19 cellular contexts compared by ENCODE assay signal in the genomic region with DNA sequence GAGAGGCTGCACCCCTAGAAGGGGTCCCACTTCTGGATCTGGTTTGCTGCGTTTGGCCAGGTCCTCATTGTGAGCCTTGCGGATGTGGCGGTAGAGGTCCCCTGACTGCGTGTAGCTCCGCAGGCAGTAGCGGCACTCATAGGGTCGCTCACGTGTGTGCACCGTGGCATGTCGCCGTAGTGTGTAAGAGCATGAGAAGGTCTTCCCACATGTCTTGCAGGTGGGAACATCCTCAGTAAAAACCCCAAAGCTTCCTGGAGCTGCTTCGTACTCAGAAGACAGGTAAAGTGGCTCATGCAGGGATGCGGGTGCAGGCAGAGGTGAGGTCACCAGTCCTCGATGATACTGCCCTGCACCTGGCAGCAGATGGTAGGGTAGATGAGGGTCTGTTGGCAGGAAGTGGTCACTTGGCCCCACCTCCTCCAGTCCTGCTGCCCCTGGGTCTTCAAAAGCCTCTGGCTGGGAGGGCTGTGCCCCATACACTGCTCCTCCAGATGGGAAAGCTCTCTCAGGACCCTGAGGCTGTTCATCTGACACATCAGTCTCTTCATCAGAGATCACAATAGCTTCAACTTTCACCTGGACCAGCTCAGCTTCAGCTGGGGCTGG. TPM values are rescaled to one million over a fixed set of nuclear protein-coding genes. Genes with fewer than 3 reads are reported as not detected.
DNase-seq lines count a peak whose midpoint lies in the region; ATAC-seq and TF ChIP-seq lines count a peak whose summit lies in the region.
"Had no signal": no experiment of that assay in that cellular context is flagged by ENCODE, and none has a peak within 500 bp of the region (broad histone marks: within the 10 kb centered on the region; RNA-seq: fewer than 3 reads in every experiment).

No MANE protein-coding gene starts in this region.

- intact Hi-C loops in psoas muscle (cut with DNase I) (no loop called here), OCI-LY7 (cut with micrococcal nuclease; ENCODE audit: unreplicated experiment) (no loop called here)

- no peaks in the 10 kb centered on the region for H3K9me3 Mint-ChIP-seq in activated naive CD4-positive, alpha-beta T cell treated with anti-CD3 and anti-CD28 coated beads, Interleukin-2, amount 50 U/mL, for 24 hours
- H3K9me3 Mint-ChIP-seq in glutamatergic neuron (ENCODE audit: unreplicated experiment): peaks cover 13% of the 10 kb centered on the region
- H3K9me3 Mint-ChIP-seq: memory B cell had no signal

- H4K20me1 ChIP-seq in Loucy (ENCODE audit: insufficient read depth, low read length, poor library complexity, severe bottlenecking) (peaks cover 5% of the 10 kb centered on the region), OCI-LY7 (ENCODE audit: insufficient read depth, low read length) (no peaks in the 10 kb centered on the region)

- H3K4me3 ChIP-seq in Loucy (ENCODE audit: low read length, poor library complexity, severe bottlenecking) (no peak overlapping the region), psoas muscle (no peak overlapping the region), OCI-LY7 (ENCODE audit: low read depth, low read length, poor library complexity, severe bottlenecking) (no peak overlapping the region)
- H3K4me3 ChIP-seq: hepatocyte had no signal

- H3K9me3 ChIP-seq in Loucy (ENCODE audit: insufficient read depth, low read depth, low read length) (no peaks in the 10 kb centered on the region), psoas muscle (no peaks in the 10 kb centered on the region), OCI-LY7 (ENCODE audit: low read length) (no peaks in the 10 kb centered on the region)
- H3K9me3 ChIP-seq: Peyer's patch, SK-N-SH had no signal

- no peak for DNase-seq in activated naive CD4-positive, alpha-beta T cell treated with anti-CD3 and anti-CD28 coated beads, Interleukin-2, amount 50 U/mL, for 16 hours
- DNase-seq in glutamatergic neuron: no peak
- DNase-seq in psoas muscle: no peak
- no peak for DNase-seq in OCI-LY7 (ENCODE audit: low spot score)
- no peak for DNase-seq in HEK293T (ENCODE audit: extremely low spot score)
- DNase-seq in NCI-H2171 (lab: John Stamatoyannopoulos, UW): no peak
- DNase-seq: activated gamma-delta T cell treated with Interleukin-2 at 50 U/mL for 16 hours; NCI-H1417 treated with DMSO at 0.1 percent for 48 hours; NCI-H2171 treated with DMSO at 0.1 percent for 48 hours; NCI-H748 treated with DMSO at 0.1 percent for 48 hours; occipital lobe; Peyer's patch; SK-N-SH; stimulated activated CD4-positive, alpha-beta T cell treated with anti-CD3 and anti-CD28 coated beads, Interleukin-1b, Interleukin-23, amount 100 ng/mL, for 48 hours had no signal

- H3K36me3 Mint-ChIP-seq in activated naive CD4-positive, alpha-beta T cell treated with anti-CD3 and anti-CD28 coated beads, Interleukin-2, amount 50 U/mL, for 24 hours: peaks cover 5% of the 10 kb centered on the region
- no peaks in the 10 kb centered on the region for H3K36me3 Mint-ChIP-seq in glutamatergic neuron (ENCODE audit: unreplicated experiment)

- H3K4me2 ChIP-seq in Loucy (ENCODE audit: low read depth, low read length, poor library complexity, severe bottlenecking): peak overlapping the region; percentile 84
- H3K4me2 ChIP-seq in OCI-LY7 (ENCODE audit: low read length): no peak overlapping the region

- H3K4me3 Mint-ChIP-seq in activated naive CD4-positive, alpha-beta T cell treated with anti-CD3 and anti-CD28 coated beads, Interleukin-2, amount 50 U/mL, for 24 hours: no peak overlapping the region
- H3K4me3 Mint-ChIP-seq in glutamatergic neuron (ENCODE audit: unreplicated experiment): peak overlapping the region; percentile 93

- CTCF ChIA-PET in OCI-LY7 (lab: Charles Lee; ENCODE audit: unreplicated experiment) (no interaction called here), HEK293T (lab: Yijun Ruan, JAX) (no interaction called here)

- 95 to 99% (median 96%) methylated on average over 14 of the region's 14 CpGs for WGBS in psoas muscle, 3 donors

- peaks cover 34% of the 10 kb centered on the region for H3K4me1 Mint-ChIP-seq in activated naive CD4-positive, alpha-beta T cell treated with anti-CD3 and anti-CD28 coated beads, Interleukin-2, amount 50 U/mL, for 24 hours
- H3K4me1 Mint-ChIP-seq in glutamatergic neuron (ENCODE audit: low read depth, unreplicated experiment): peaks cover 5% of the 10 kb centered on the region

- no TSS peak for BruUV-seq in OCI-LY7 (replicated peaks; lab: Mats Ljungman, UMichigan)

- H3K9ac ChIP-seq in Loucy (ENCODE audit: low read depth, low read length, poor library complexity, severe bottlenecking): peak overlapping the region; percentile 72
- H3K9ac ChIP-seq: SK-N-SH had no signal

- no peak for ATAC-seq in psoas muscle
- ATAC-seq: sciatic nerve had no signal

- TF ChIP-seq CTCF in Loucy (conservative IDR thresholded peaks at IDR 0.05; ENCODE audit: low read length) (no peak), glutamatergic neuron (IDR thresholded peaks at IDR 0.05; ENCODE audit: partially characterized antibody, unreplicated experiment) (no peak), psoas muscle (IDR thresholded peaks at IDR 0.05) (no peak), OCI-LY7 (conservative IDR thresholded peaks at IDR 0.05; ENCODE audit: low read length) (no peak)

- H3K27ac ChIP-seq in psoas muscle (peak overlapping the region; percentile 2), OCI-LY7 (ENCODE audit: low read depth, low read length, poor library complexity, severe bottlenecking) (no peak overlapping the region)
- H3K27ac ChIP-seq: hepatocyte had no signal

- H3K9me2 ChIP-seq in Loucy (replicated peaks; ENCODE audit: low read depth, low read length): no peaks in the 10 kb centered on the region
- H3K9me2 ChIP-seq in OCI-LY7 (ENCODE audit: insufficient read depth, low read length): no peaks in the 10 kb centered on the region
- H3K9me2 ChIP-seq: SK-N-SH had no signal

- H3F3A ChIP-seq in Loucy (ENCODE audit: low read depth): no peaks in the 10 kb centered on the region

- H3K36me3 ChIP-seq in Loucy (ENCODE audit: insufficient read depth, low read length) (no peaks in the 10 kb centered on the region), psoas muscle (ENCODE audit: insufficient read depth in 1 of 2, low read depth in 1 of 2) (peaks cover 5 to 21% of the 10 kb centered on the region in 2 donors), OCI-LY7 (ENCODE audit: insufficient read depth, low read length) (no peaks in the 10 kb centered on the region)

- peak overlapping the region; percentile 62 for H3K27ac Mint-ChIP-seq in activated naive CD4-positive, alpha-beta T cell treated with anti-CD3 and anti-CD28 coated beads, Interleukin-2, amount 50 U/mL, for 24 hours
- peak overlapping the region; percentile 97 for H3K27ac Mint-ChIP-seq in glutamatergic neuron (ENCODE audit: unreplicated experiment)
- H3K27ac Mint-ChIP-seq: memory B cell had no signal

- H3K4me1 ChIP-seq in Loucy (ENCODE audit: insufficient read depth, low read length, poor library complexity, severe bottlenecking): peaks cover 17% of the 10 kb centered on the region
- H3K4me1 ChIP-seq in psoas muscle: peaks cover 12% of the 10 kb centered on the region
- peaks cover 25% of the 10 kb centered on the region for H3K4me1 ChIP-seq in OCI-LY7 (ENCODE audit: insufficient read depth, low read length, poor library complexity, severe bottlenecking)

- POLR2A ChIA-PET in OCI-LY7 (lab: Charles Lee): interaction anchor here (1.2 kb wide), 1 partner anchor 9 kb away, joined by 5 read pairs; the partner anchor contains the start of gene POLR2G
- POLR2A ChIA-PET in HEK293T (lab: Yijun Ruan, JAX): interaction anchor here (1.1 to 6.3 kb wide), 7 partner anchors 10 to 161 kb away, joined by 3 to 97 read pairs (median 17); partner anchors contain the start of genes HNRNPUL2, LBHD1, POLR2G and SLC3A2

- H3K27me3 ChIP-seq in Loucy (ENCODE audit: insufficient read depth, low read length, poor library complexity, severe bottlenecking): no peaks in the 10 kb centered on the region
- H3K27me3 ChIP-seq in psoas muscle (ENCODE audit: insufficient read depth in 3 of 3, low read length in 2 of 3): no peaks in the 10 kb centered on the region
- H3K27me3 ChIP-seq: hepatocyte, Peyer's patch had no signal

- H2AFZ ChIP-seq in Loucy (ENCODE audit: low read length) (no peak overlapping the region), OCI-LY7 (ENCODE audit: low read length) (no peak overlapping the region)
- H2AFZ ChIP-seq: hepatocyte had no signal

- H3K27me3 Mint-ChIP-seq in activated naive CD4-positive, alpha-beta T cell treated with anti-CD3 and anti-CD28 coated beads, Interleukin-2, amount 50 U/mL, for 24 hours: no peaks in the 10 kb centered on the region
- H3K27me3 Mint-ChIP-seq in glutamatergic neuron (ENCODE audit: unreplicated experiment): peaks cover 3% of the 10 kb centered on the region
- H3K27me3 Mint-ChIP-seq: memory B cell had no signal

- H3K79me2 ChIP-seq in Loucy (ENCODE audit: insufficient read depth, low read length) (peaks cover 19% of the 10 kb centered on the region; the same call in 1 of the 2 replicates), OCI-LY7 (ENCODE audit: insufficient read depth, low read depth, low read length) (no peaks in the 10 kb centered on the region)

TF ChIP-seq in HEK293T, 16 proteins besides CTCF, POLR2A, EP300 and RAD21:
- TF ChIP-seq NFRKB (IDR thresholded peaks at IDR 0.05) (no peak), FOXM1 (IDR thresholded peaks at IDR 0.05; ENCODE audit: borderline replicate concordance) (no peak), SP1 (IDR thresholded peaks at IDR 0.05) (no peak), BHLHE40 (IDR thresholded peaks at IDR 0.05; ENCODE audit: borderline replicate concordance) (no peak)

RNA-seq across cellular contexts. Expression of gene ZBTB3, which starts 1.7 kb away (rescaled TPM):
- total RNA-seq in glutamatergic neuron (ENCODE audit: unreplicated experiment) (14.6 TPM), psoas muscle (1 to 10 TPM; 5.4 to 8.7 (median 6.5) TPM), OCI-LY7 (2022) (10.7 and 11.3 TPM in 2 replicates)
- polyA plus RNA-seq in psoas muscle: 1 to 10 TPM; 1.5 to 3.5 (median 2.1) TPM
- 11.1 and 11.8 TPM in 2 replicates for total RNA-seq in OCI-LY7 (2014; rRNA removed; shearing (Covaris generic))

RNA-seq across cellular contexts. Expression of gene POLR2G, which starts 9.1 kb away (rescaled TPM):
- 92.5 TPM for total RNA-seq in glutamatergic neuron (ENCODE audit: unreplicated experiment)
- total RNA-seq in psoas muscle: 10 to 100 TPM; 31.7 to 44.7 (median 36.2) TPM
- 10 to 100 TPM; 44.0 to 92.6 (median 48.8) TPM for polyA plus RNA-seq in psoas muscle
- 108 and 118 TPM in 2 replicates for total RNA-seq in OCI-LY7 (2014; rRNA removed; shearing (Covaris generic))
- 115 and 118 TPM in 2 replicates for total RNA-seq in OCI-LY7 (2022)

RNA-seq across cellular contexts. Expression of gene TAF6L, which starts 18.9 kb away (rescaled TPM):
- total RNA-seq in glutamatergic neuron (ENCODE audit: unreplicated experiment): 39.4 TPM
- total RNA-seq in psoas muscle: 10 to 100 TPM; 13.5 to 19.9 (median 18.3) TPM
- polyA plus RNA-seq in psoas muscle: 10 to 100 TPM; 18.0 to 26.5 (median 20.1) TPM
- total RNA-seq in OCI-LY7 (2014; rRNA removed; shearing (Covaris generic)): 23.7 and 26.1 TPM in 2 replicates
- total RNA-seq in OCI-LY7 (2022): 24.1 and 29.9 TPM in 2 replicates

RNA-seq across cellular contexts. Expression of gene TTC9C, which starts 24.0 kb away (rescaled TPM):
- 34.1 TPM for total RNA-seq in glutamatergic neuron (ENCODE audit: unreplicated experiment)
- total RNA-seq in psoas muscle: 10 to 100 TPM; 14.8 to 19.6 (median 16.4) TPM
- 10 to 100 TPM; 20.2 to 30.4 (median 28.2) TPM for polyA plus RNA-seq in psoas muscle
- total RNA-seq in OCI-LY7 (2014; rRNA removed; shearing (Covaris generic)): 36.7 and 51.7 TPM in 2 replicates
- 70.2 and 75.1 TPM in 2 replicates for total RNA-seq in OCI-LY7 (2022)

RNA-seq across cellular contexts. Expression of gene HNRNPUL2, which starts 25.0 kb away (rescaled TPM):
- total RNA-seq in glutamatergic neuron (ENCODE audit: unreplicated experiment) (58.6 TPM), psoas muscle (10 to 100 TPM; 27.2 to 39.7 (median 31.4) TPM), OCI-LY7 (2022) (59.2 and 64.4 TPM in 2 replicates)
- polyA plus RNA-seq in psoas muscle: 10 to 100 TPM; 23.8 to 35.1 (median 25.0) TPM
- 8.3 and 19.2 TPM in 2 replicates for total RNA-seq in OCI-LY7 (2014; rRNA removed; shearing (Covaris generic))
